In the genomic region with DNA sequence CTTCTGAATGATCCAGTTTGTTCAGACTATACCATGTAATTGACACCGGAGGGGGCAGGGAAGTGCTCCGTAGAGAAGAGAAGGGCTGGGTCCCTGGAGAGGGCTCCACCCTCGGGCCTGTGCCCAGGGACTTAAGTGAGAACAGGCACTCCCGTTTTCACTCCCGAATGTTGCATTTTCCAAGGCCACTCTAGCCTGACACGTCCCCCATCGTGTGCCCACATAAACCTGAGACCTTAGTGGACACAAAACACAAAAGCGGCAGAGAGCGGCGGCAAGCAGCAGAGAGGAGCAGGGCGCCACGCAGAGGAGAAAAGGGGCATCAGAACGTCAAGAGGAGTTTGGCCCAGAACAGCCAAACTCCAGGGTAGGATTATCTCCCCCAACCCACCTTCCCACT, we compare ENCODE assay signal across 15 cellular contexts.
DNase-seq lines count a peak whose midpoint lies in the region; TF ChIP-seq lines count a peak whose summit lies in the region.
"Had no signal": no experiment of that assay in that cellular context is flagged by ENCODE, and none has a peak within 500 bp of the region (broad histone marks: within the 10 kb centered on the region; RNA-seq: fewer than 3 reads in every experiment).

No MANE protein-coding gene starts in this region.

- no peaks in the 10 kb centered on the region for H3F3A ChIP-seq in smooth muscle cell (ENCODE audit: low read depth)

- H3K27ac ChIP-seq in HUES48 (ENCODE audit: low read depth, low read length) = no peak overlapping the region
- no peak overlapping the region for H3K27ac ChIP-seq in iPS-18a (ENCODE audit: low read length)
- no peak overlapping the region for H3K27ac ChIP-seq in smooth muscle cell (ENCODE audit: low read depth)
- H3K27ac ChIP-seq: stomach had no signal

- peak overlapping the region; percentile 82 for H3K4me2 ChIP-seq in smooth muscle cell

- peak overlapping the region; percentile 76 for H3K9ac ChIP-seq in HUES48 (ENCODE audit: low read depth, low read length)
- H3K9ac ChIP-seq in iPS-18a (ENCODE audit: low read length) = peak overlapping the region; percentile 63
- H3K9ac ChIP-seq in smooth muscle cell (ENCODE audit: low read depth) = no peak overlapping the region

- H3K4me3 ChIP-seq in HUES48 (ENCODE audit: low read depth, low read length) (peak overlapping the region; percentile 85), iPS-18a (ENCODE audit: low read length) (peak overlapping the region; percentile 81), smooth muscle cell (peak overlapping the region; percentile 48)
- H3K4me3 ChIP-seq: MG63, stomach had no signal

- no peaks in the 10 kb centered on the region for H3K9me3 ChIP-seq in HUES48 (ENCODE audit: control insufficient read depth, insufficient read depth, low read length)
- H3K9me3 ChIP-seq in iPS-18a (ENCODE audit: control insufficient read depth, low read depth, low read length) = no peaks in the 10 kb centered on the region
- H3K9me3 ChIP-seq in smooth muscle cell (replicated peaks; ENCODE audit: low read depth) = no peaks in the 10 kb centered on the region
- H3K9me3 ChIP-seq: MG63, stomach had no signal

- WGBS in smooth muscle cell (ENCODE audit: low lambda C conversion rate) = 3% methylated on average over 12 of the region's 13 CpGs

- H2AFZ ChIP-seq in smooth muscle cell (ENCODE audit: low read depth) = peak overlapping the region; percentile 91

- TF ChIP-seq CTCF in smooth muscle cell (IDR thresholded peaks at IDR 0.05; ENCODE audit: borderline replicate concordance, insufficient read depth, poor library complexity, severe bottlenecking) = peak; percentile 30

- peaks cover 4% of the 10 kb centered on the region; the same call in 1 of the 2 replicates for H3K4me1 ChIP-seq in HUES48 (ENCODE audit: control insufficient read depth, insufficient read depth, low read length)
- H3K4me1 ChIP-seq in iPS-18a (ENCODE audit: control insufficient read depth, low read depth, low read length) = no peaks in the 10 kb centered on the region
- H3K4me1 ChIP-seq in smooth muscle cell (ENCODE audit: low read depth) = no peaks in the 10 kb centered on the region
- H3K4me1 ChIP-seq: stomach had no signal

- peak; percentile 7 for DNase-seq in amniotic epithelial cell (ENCODE audit: low read depth)
- DNase-seq in smooth muscle cell (lab: John Stamatoyannopoulos, UW; ENCODE audit: unreplicated experiment) = no peak
- DNase-seq in DMS53 treated with DMSO at 0.1 percent for 48 hours (lab: John Stamatoyannopoulos, UW; ENCODE audit: unreplicated experiment) = no peak
- DNase-seq in NCI-H524 treated with DMSO at 0.1 percent for 48 hours (lab: John Stamatoyannopoulos, UW) = no peak
- no peak for DNase-seq in NCI-H146 (lab: John Stamatoyannopoulos, UW)
- DNase-seq: activated CD8-positive, alpha-beta memory T cell treated with anti-CD3 and anti-CD28 coated beads for 24 hours; CD8-positive, alpha-beta T cell; central memory CD4-positive, alpha-beta T cell; kidney; MG63; NCI-H345; right cardiac atrium; stomach had no signal

- no peaks in the 10 kb centered on the region for H4K20me1 ChIP-seq in smooth muscle cell (ENCODE audit: low read depth)

- H3K36me3 ChIP-seq in HUES48 (ENCODE audit: control insufficient read depth, insufficient read depth, low read length) (no peaks in the 10 kb centered on the region), iPS-18a (ENCODE audit: control insufficient read depth, low read depth, low read length) (no peaks in the 10 kb centered on the region), smooth muscle cell (ENCODE audit: low read depth) (no peaks in the 10 kb centered on the region)
- H3K36me3 ChIP-seq: MG63, stomach had no signal

- H3K27me3 ChIP-seq in HUES48 (ENCODE audit: control insufficient read depth, insufficient read depth, low read length) (no peaks in the 10 kb centered on the region), iPS-18a (ENCODE audit: control insufficient read depth, insufficient read depth, low read length) (no peaks in the 10 kb centered on the region), smooth muscle cell (ENCODE audit: low read depth) (no peaks in the 10 kb centered on the region)
- H3K27me3 ChIP-seq: MG63 had no signal

- H3K79me2 ChIP-seq in smooth muscle cell (ENCODE audit: low read depth) = no peaks in the 10 kb centered on the region
